ENCODE assay signal across 1 cellular context in genomic region chr7:150322833-150323681, GRCh38.
TF ChIP-seq lines count a peak whose summit lies in the region.

Gene ACTR3C, minus strand, starts transcription at chr7:150323545. Its CDS starts 28,249 bp downstream, at chr7:150295296.
Gene LRRC61, plus strand, starts transcription at chr7:150323355. Its CDS starts 13,507 bp downstream, at chr7:150336862.

TF ChIP-seq in HepG2, 621 proteins besides CTCF, POLR2A, EP300 and RAD21 (continued from another document and continues in another):
- TF ChIP-seq FOXP4 (CRISPR knock-in tag; IDR thresholded peaks at IDR 0.05) (peak; percentile 38; the same call in 1 of the 2 replicates), HMG20A (CRISPR knock-in tag; IDR thresholded peaks at IDR 0.05; ENCODE audit: borderline replicate concordance) (no peak), TEAD3 (CRISPR knock-in tag; optimal IDR thresholded peaks at IDR 0.05; ENCODE audit: borderline replicate concordance) (peak; percentile 79), ARID2 (CRISPR knock-in tag; IDR thresholded peaks at IDR 0.05; ENCODE audit: borderline replicate concordance) (no peak), SKIL (CRISPR knock-in tag; IDR thresholded peaks at IDR 0.05; ENCODE audit: borderline replicate concordance) (peak; percentile 51), RARG (CRISPR knock-in tag; IDR thresholded peaks at IDR 0.05; ENCODE audit: low read depth) (peak; percentile 88; the same call in 1 of the 2 replicates), SNAPC5 (CRISPR knock-in tag; IDR thresholded peaks at IDR 0.05; ENCODE audit: borderline replicate concordance) (no peak), PAXIP1 (CRISPR knock-in tag; conservative IDR thresholded peaks at IDR 0.05) (peak; percentile 80), ETV5 (CRISPR knock-in tag; IDR thresholded peaks at IDR 0.05; ENCODE audit: borderline replicate concordance) (peak; percentile 100), ELF1 (CRISPR knock-in tag; IDR thresholded peaks at IDR 0.05) (peak; percentile 98), ZNF549 (CRISPR knock-in tag; IDR thresholded peaks at IDR 0.05) (no peak), SCMH1 (CRISPR knock-in tag; IDR thresholded peaks at IDR 0.05; ENCODE audit: borderline replicate concordance) (no peak), GABPA (IDR thresholded peaks at IDR 0.05; ENCODE audit: low read depth, low read length) (peak; percentile 73), GABPA (CRISPR knock-in tag; IDR thresholded peaks at IDR 0.05; ENCODE audit: low read depth) (peak; percentile 91), ZNF687 (CRISPR knock-in tag; IDR thresholded peaks at IDR 0.05) (peak; percentile 99), ZMYM2 (CRISPR knock-in tag; IDR thresholded peaks at IDR 0.05) (peak; percentile 32; the same call in 1 of the 2 replicates), ZNF431 (CRISPR knock-in tag; IDR thresholded peaks at IDR 0.05; ENCODE audit: borderline replicate concordance, low read depth) (peak; percentile 67), ZBTB39 (CRISPR knock-in tag; IDR thresholded peaks at IDR 0.05) (peak; percentile 95), ZNF75D (CRISPR knock-in tag; IDR thresholded peaks at IDR 0.05; ENCODE audit: borderline replicate concordance) (no peak), NFE2 (CRISPR knock-in tag; IDR thresholded peaks at IDR 0.05) (no peak), NFIC (IDR thresholded peaks at IDR 0.05; ENCODE audit: low read length) (no peak), SP1 (IDR thresholded peaks at IDR 0.05) (no peak), SP1 (CRISPR knock-in tag; IDR thresholded peaks at IDR 0.05) (0 out of 2 replicates have a peak, but pooled peaks have one; percentile 38), TAF1 (CRISPR knock-in tag; IDR thresholded peaks at IDR 0.05) (peak; percentile 89), MTA1 (CRISPR knock-in tag; IDR thresholded peaks at IDR 0.05; ENCODE audit: borderline replicate concordance) (peak; percentile 92; the same call in 1 of the 2 replicates), HCFC1 (IDR thresholded peaks at IDR 0.05; ENCODE audit: low read depth, low read length) (peak; percentile 11; the same call in 1 of the 2 replicates), ZNF773 (CRISPR knock-in tag; IDR thresholded peaks at IDR 0.05; ENCODE audit: borderline replicate concordance) (peak; percentile 51; the same call in 1 of the 2 replicates), MEIS2 (CRISPR knock-in tag; IDR thresholded peaks at IDR 0.05) (peak; percentile 49; the same call in 1 of the 2 replicates), NAIF1 (CRISPR knock-in tag; IDR thresholded peaks at IDR 0.05; ENCODE audit: borderline replicate concordance) (peak; percentile 94), MIER2 (CRISPR knock-in tag; IDR thresholded peaks at IDR 0.05) (peak; percentile 11; the same call in 1 of the 2 replicates), ZNF343 (CRISPR knock-in tag; IDR thresholded peaks at IDR 0.05) (peak; percentile 50; the same call in 1 of the 2 replicates), ATF3 (CRISPR knock-in tag; IDR thresholded peaks at IDR 0.05) (peak; percentile 28; the same call in 1 of the 2 replicates), SRF (IDR thresholded peaks at IDR 0.05; ENCODE audit: low read depth, low read length) (no peak), NR1H2 (CRISPR knock-in tag; IDR thresholded peaks at IDR 0.05; ENCODE audit: borderline replicate concordance, low read depth) (peak; percentile 33), U2AF1 (optimal IDR thresholded peaks at IDR 0.05; ENCODE audit: low read depth, low read length) (peak; percentile 50), ZFAT (CRISPR knock-in tag; conservative IDR thresholded peaks at IDR 0.05) (peak; percentile 86; the same call in 1 of the 2 replicates), NONO (IDR thresholded peaks at IDR 0.05) (no peak), NONO (CRISPR knock-in tag; conservative IDR thresholded peaks at IDR 0.05) (peak; percentile 93), NR2F2 (IDR thresholded peaks at IDR 0.05; ENCODE audit: borderline replicate concordance, low read depth) (no peak; the same call in 1 of the 2 replicates), ZFYVE20 (CRISPR knock-in tag; IDR thresholded peaks at IDR 0.05; ENCODE audit: borderline replicate concordance, low read depth) (peak; percentile 80), CHCHD3 (CRISPR knock-in tag; IDR thresholded peaks at IDR 0.05) (peak; percentile 92; the same call in 1 of the 2 replicates), BRD4 (CRISPR knock-in tag; IDR thresholded peaks at IDR 0.05) (peak; percentile 73), ZNF563 (CRISPR knock-in tag; IDR thresholded peaks at IDR 0.05) (peak; percentile 93), DRAP1 (CRISPR knock-in tag; IDR thresholded peaks at IDR 0.05) (peak; percentile 78), CERS6 (CRISPR knock-in tag; IDR thresholded peaks at IDR 0.05) (0 out of 2 replicates have a peak, but pooled peaks have one; percentile 32), REXO4 (CRISPR knock-in tag; IDR thresholded peaks at IDR 0.05; ENCODE audit: borderline replicate concordance) (peak; percentile 86; the same call in 1 of the 2 replicates), ZFP1 (CRISPR knock-in tag; IDR thresholded peaks at IDR 0.05) (peak; percentile 63; the same call in 1 of the 2 replicates), ZNF597 (CRISPR knock-in tag; IDR thresholded peaks at IDR 0.05) (no peak), THYN1 (CRISPR knock-in tag; IDR thresholded peaks at IDR 0.05; ENCODE audit: borderline replicate concordance, low read depth) (no peak), ZNF143 (CRISPR knock-in tag; IDR thresholded peaks at IDR 0.05) (peak; percentile 34; the same call in 1 of the 2 replicates)
